In genomic region chr1:244864253-244865027, GRCh38 we compare ENCODE assay signal across 1 cellular context.
A peak's percentile ranks its signal among the peaks of the same experiment; 100 is the strongest.
TF ChIP-seq lines count a peak whose summit lies in the region.

TSS of gene HNRNPU (minus strand) at chr1:244864543. CDS start at chr1:244864307, 236 bp downstream.

TF ChIP-seq in HepG2, 621 proteins besides CTCF, POLR2A, EP300 and RAD21 (continued from another document and continues in another):
- TF ChIP-seq ZSCAN5A (CRISPR knock-in tag; IDR thresholded peaks at IDR 0.05; ENCODE audit: borderline replicate concordance): peak; percentile 46; the same call in 1 of the 2 replicates
- TF ChIP-seq SOX6 (IDR thresholded peaks at IDR 0.05): no peak
- no peak; the same call in 1 of the 2 replicates for TF ChIP-seq SOX6 (CRISPR knock-in tag; IDR thresholded peaks at IDR 0.05)
- TF ChIP-seq EHMT2 (IDR thresholded peaks at IDR 0.05; ENCODE audit: borderline replicate concordance, low read depth, low read length): no peak
- TF ChIP-seq ETV5 (CRISPR knock-in tag; IDR thresholded peaks at IDR 0.05; ENCODE audit: borderline replicate concordance): no peak; the same call in 1 of the 2 replicates
- no peak for TF ChIP-seq ZFP41 (CRISPR knock-in tag; IDR thresholded peaks at IDR 0.05; ENCODE audit: borderline replicate concordance)
- no peak for TF ChIP-seq NAIF1 (CRISPR knock-in tag; IDR thresholded peaks at IDR 0.05; ENCODE audit: borderline replicate concordance)
- no peak for TF ChIP-seq ETS1 (CRISPR knock-in tag; IDR thresholded peaks at IDR 0.05)
- 0 out of 2 replicates have a peak, but pooled peaks have one; percentile 49 for TF ChIP-seq MXD4 (CRISPR knock-in tag; IDR thresholded peaks at IDR 0.05)
- peak; percentile 87 for TF ChIP-seq RFXAP (CRISPR knock-in tag; IDR thresholded peaks at IDR 0.05; ENCODE audit: borderline replicate concordance)
- TF ChIP-seq RNF2 (conservative IDR thresholded peaks at IDR 0.05; ENCODE audit: low read depth): no peak
- TF ChIP-seq AHDC1 (CRISPR knock-in tag; IDR thresholded peaks at IDR 0.05; ENCODE audit: borderline replicate concordance): peak; percentile 43; the same call in 1 of the 2 replicates
- TF ChIP-seq ZGPAT (CRISPR knock-in tag; IDR thresholded peaks at IDR 0.05): peak; percentile 79; the same call in 1 of the 2 replicates
- TF ChIP-seq ARID2 (CRISPR knock-in tag; IDR thresholded peaks at IDR 0.05; ENCODE audit: borderline replicate concordance): no peak; the same call in 1 of the 2 replicates
- no peak; the same call in 1 of the 2 replicates for TF ChIP-seq ZNF615 (CRISPR knock-in tag; IDR thresholded peaks at IDR 0.05; ENCODE audit: borderline replicate concordance)
- no peak for TF ChIP-seq SIX1 (CRISPR knock-in tag; IDR thresholded peaks at IDR 0.05; ENCODE audit: borderline replicate concordance)
- 0 out of 2 replicates have a peak, but pooled peaks have one; percentile 62 for TF ChIP-seq IKZF5 (CRISPR knock-in tag; IDR thresholded peaks at IDR 0.05)
- peak; percentile 58; the same call in 1 of the 2 replicates for TF ChIP-seq NRL (CRISPR knock-in tag; IDR thresholded peaks at IDR 0.05; ENCODE audit: borderline replicate concordance)
- TF ChIP-seq NONO (IDR thresholded peaks at IDR 0.05): no peak
- TF ChIP-seq NONO (CRISPR knock-in tag; conservative IDR thresholded peaks at IDR 0.05): peak; percentile 58; the same call in 1 of the 2 replicates
- TF ChIP-seq STAT6 (CRISPR knock-in tag; IDR thresholded peaks at IDR 0.05; ENCODE audit: borderline replicate concordance): no peak
- no peak for TF ChIP-seq JARID2 (CRISPR knock-in tag; IDR thresholded peaks at IDR 0.05; ENCODE audit: insufficient replicate concordance)
- no peak for TF ChIP-seq ZBTB49 (CRISPR knock-in tag; IDR thresholded peaks at IDR 0.05; ENCODE audit: borderline replicate concordance)
- no peak for TF ChIP-seq NCOR1 (IDR thresholded peaks at IDR 0.05; ENCODE audit: borderline replicate concordance, low read length)
- peak; percentile 81; the same call in 1 of the 2 replicates for TF ChIP-seq ZNF329 (CRISPR knock-in tag; IDR thresholded peaks at IDR 0.05; ENCODE audit: low read depth)
- no peak for TF ChIP-seq ZNF460 (CRISPR knock-in tag; IDR thresholded peaks at IDR 0.05; ENCODE audit: borderline replicate concordance)
- TF ChIP-seq HCFC1 (IDR thresholded peaks at IDR 0.05; ENCODE audit: low read depth, low read length): peak; percentile 7; the same call in 1 of the 2 replicates
- TF ChIP-seq E2F1 (CRISPR knock-in tag; IDR thresholded peaks at IDR 0.05): peak; percentile 78; the same call in 1 of the 2 replicates
- TF ChIP-seq ZNF766 (CRISPR knock-in tag; IDR thresholded peaks at IDR 0.05; ENCODE audit: borderline replicate concordance): no peak
- no peak; the same call in 1 of the 2 replicates for TF ChIP-seq THAP9 (CRISPR knock-in tag; IDR thresholded peaks at IDR 0.05; ENCODE audit: borderline replicate concordance)
- peak; percentile 87 for TF ChIP-seq ZBTB2 (CRISPR knock-in tag; IDR thresholded peaks at IDR 0.05; ENCODE audit: low read depth)
- no peak for TF ChIP-seq ZNF282 (IDR thresholded peaks at IDR 0.05; ENCODE audit: partially characterized antibody)
- no peak for TF ChIP-seq SP1 (IDR thresholded peaks at IDR 0.05)
- TF ChIP-seq SP1 (CRISPR knock-in tag; IDR thresholded peaks at IDR 0.05): peak; percentile 96
